ENCODE assay signal across 1 cellular context in the genomic region with DNA sequence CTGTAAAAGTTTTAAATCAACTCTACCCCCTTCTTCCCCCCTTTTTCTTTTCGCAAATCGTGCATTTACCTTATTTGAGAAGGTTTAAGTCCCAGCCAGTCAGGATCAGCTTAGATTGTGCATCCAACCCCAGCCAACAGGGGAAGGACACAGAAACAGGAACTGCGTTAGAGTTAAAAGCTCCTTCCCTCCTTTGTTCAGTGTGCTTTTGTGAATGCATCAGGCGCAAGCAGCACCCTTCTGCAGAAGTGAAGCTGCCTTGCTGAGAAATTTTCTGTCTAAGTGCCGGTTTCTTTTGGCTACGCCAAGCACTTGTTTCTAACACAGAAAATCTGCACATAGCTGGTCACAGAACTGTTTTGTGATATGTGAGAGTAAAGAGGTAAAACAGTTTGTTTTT.
A peak's percentile ranks its signal among the peaks of the same experiment; 100 is the strongest.
TF ChIP-seq lines count a peak whose summit lies in the region.

No MANE protein-coding gene starts in this region.

TF ChIP-seq in HEK293, 187 proteins besides CTCF, POLR2A, EP300 and RAD21 (continued from another document):
- TF ChIP-seq ZNF707 (tag by site-specific recombination; IDR thresholded peaks at IDR 0.05) (no peak), TRIM28 (IDR thresholded peaks at IDR 0.05; ENCODE audit: borderline replicate concordance, low read length) (peak; percentile 55; the same call in 1 of the 2 replicates), ZIC2 (tag by site-specific recombination; IDR thresholded peaks at IDR 0.05) (no peak)
